9 cellular contexts compared by ENCODE assay signal in genomic region chr2:196275646-196276352, GRCh38.
DNase-seq lines count a peak whose midpoint lies in the region; ATAC-seq and TF ChIP-seq lines count a peak whose summit lies in the region.
"Had no signal": no experiment of that assay in that cellular context is flagged by ENCODE, and none has a peak within 500 bp of the region (broad histone marks: within the 10 kb centered on the region; RNA-seq: fewer than 3 reads in every experiment).

No MANE protein-coding gene starts in this region.

- H3K4me3 ChIP-seq in astrocyte of the spinal cord (ENCODE audit: low read depth, low read length), result no peak overlapping the region
- H3K4me3 ChIP-seq: ascending aorta had no signal

- ATAC-seq in GM18907 (IDR thresholded peaks at IDR 0.05; ENCODE audit: unreplicated experiment), result peak; percentile 38

- peaks cover 10% of the 10 kb centered on the region for H3K9me3 Mint-ChIP-seq in osteocyte (ENCODE audit: unreplicated experiment)

- peaks cover 57% of the 10 kb centered on the region for H3K4me1 Mint-ChIP-seq in osteocyte (ENCODE audit: unreplicated experiment)

- in situ Hi-C loops in astrocyte of the spinal cord (cut with HindIII; ENCODE audit: low sequenced_read_pairs), result no loop called here

- H3K27ac Mint-ChIP-seq in osteocyte (ENCODE audit: unreplicated experiment), result peak overlapping the region; percentile 16

- DNase-seq in LoVo (ENCODE audit: low spot score) (peak; percentile 34), astrocyte of the spinal cord (ENCODE audit: low read depth, low spot score) (peak; percentile 65), osteocyte (ENCODE audit: extremely low spot score, unreplicated experiment) (no peak), nucleus accumbens (lab: John Stamatoyannopoulos, UW) (no peak), NCI-H2107 (lab: John Stamatoyannopoulos, UW) (no peak), NCI-H2196 (lab: John Stamatoyannopoulos, UW; ENCODE audit: unreplicated experiment) (no peak), H4 (ENCODE audit: low spot score) (no peak)

- TF ChIP-seq CTCF in astrocyte of the spinal cord (IDR thresholded peaks at IDR 0.05; ENCODE audit: low read depth, low read length), result no peak
- no peak for TF ChIP-seq CTCF in osteocyte (IDR thresholded peaks at IDR 0.05)

- H3K4me3 Mint-ChIP-seq in osteocyte (ENCODE audit: unreplicated experiment), result no peak overlapping the region

- H3K27me3 Mint-ChIP-seq in osteocyte (ENCODE audit: unreplicated experiment), result no peaks in the 10 kb centered on the region

- peaks cover 9% of the 10 kb centered on the region for H3K36me3 Mint-ChIP-seq in osteocyte (ENCODE audit: unreplicated experiment)

Comparison
In these comparisons a context has a peak if more than half of its experiments do, and no peak if none do; other contexts are left out.
1. DNase-seq: peak in LoVo (single experiment) and astrocyte of the spinal cord (single experiment); none in osteocyte (single experiment), nucleus accumbens (0 of 56), NCI-H2107 (single experiment), NCI-H2196 (single experiment) and H4 (single experiment).